1 cellular context compared by ENCODE assay signal in the genomic region with DNA sequence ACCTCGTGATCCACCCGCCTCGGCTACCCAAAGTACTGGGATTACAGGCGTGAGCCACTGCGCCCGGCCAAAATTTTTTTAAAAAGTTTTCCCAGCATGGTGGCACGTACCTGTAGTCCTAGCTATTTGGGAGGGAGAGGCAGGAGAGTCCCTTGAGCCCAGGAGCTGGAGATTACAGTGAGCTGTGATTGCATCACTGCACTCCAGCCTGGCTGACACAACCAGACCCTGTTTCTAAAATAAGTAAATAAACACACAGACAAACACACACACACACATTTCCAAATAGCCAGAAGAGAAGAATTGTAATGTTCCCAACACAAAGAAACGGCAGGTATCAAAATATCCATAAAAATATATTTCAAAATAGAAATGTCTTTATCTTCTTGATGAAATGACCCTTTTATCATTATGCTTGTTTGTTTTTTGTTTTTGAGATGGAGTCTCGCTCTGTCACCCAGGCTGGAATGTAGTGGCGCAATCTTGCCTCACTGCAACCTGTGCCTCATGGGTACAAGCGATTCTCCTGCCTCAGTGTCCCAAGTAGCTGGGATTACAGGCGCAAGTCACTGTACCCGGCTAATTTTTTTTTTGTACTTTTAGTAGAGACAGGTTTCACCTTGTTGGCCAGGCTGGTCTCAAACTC.
TF ChIP-seq lines count a peak whose summit lies in the region.

No MANE protein-coding gene starts in this region.

TF ChIP-seq in HEK293, 187 proteins besides CTCF, POLR2A, EP300 and RAD21 (continued from another document):
- TF ChIP-seq, protein P1, sequence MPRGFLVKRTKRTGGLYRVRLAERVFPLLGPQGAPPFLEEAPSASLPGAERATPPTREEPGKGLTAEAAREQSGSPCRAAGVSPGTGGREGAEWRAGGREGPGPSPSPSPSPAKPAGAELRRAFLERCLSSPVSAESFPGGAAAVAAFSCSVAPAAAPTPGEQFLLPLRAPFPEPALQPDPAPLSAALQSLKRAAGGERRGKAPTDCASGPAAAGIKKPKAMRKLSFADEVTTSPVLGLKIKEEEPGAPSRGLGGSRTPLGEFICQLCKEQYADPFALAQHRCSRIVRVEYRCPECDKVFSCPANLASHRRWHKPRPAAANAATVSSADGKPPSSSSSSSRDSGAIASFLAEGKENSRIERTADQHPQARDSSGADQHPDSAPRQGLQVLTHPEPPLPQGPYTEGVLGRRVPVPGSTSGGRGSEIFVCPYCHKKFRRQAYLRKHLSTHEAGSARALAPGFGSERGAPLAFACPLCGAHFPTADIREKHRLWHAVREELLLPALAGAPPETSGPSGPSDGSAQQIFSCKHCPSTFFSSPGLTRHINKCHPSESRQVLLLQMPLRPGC (tag by site-specific recombination; IDR thresholded peaks at IDR 0.05) = no peak
- TF ChIP-seq ZNF184 (tag by site-specific recombination; IDR thresholded peaks at IDR 0.05) (no peak), KLF16 (tag by site-specific recombination; IDR thresholded peaks at IDR 0.05) (no peak), ZNF335 (tag by site-specific recombination; conservative IDR thresholded peaks at IDR 0.05) (0 out of 2 replicates have a peak, but pooled peaks have one; percentile 31), ZNF830 (tag by site-specific recombination; IDR thresholded peaks at IDR 0.05; ENCODE audit: low read depth) (no peak), ZNF274 (IDR thresholded peaks at IDR 0.05; ENCODE audit: low read length) (no peak), ZNF274 (tag by site-specific recombination; IDR thresholded peaks at IDR 0.05; ENCODE audit: borderline replicate concordance) (no peak)
- TF ChIP-seq, protein P2, sequence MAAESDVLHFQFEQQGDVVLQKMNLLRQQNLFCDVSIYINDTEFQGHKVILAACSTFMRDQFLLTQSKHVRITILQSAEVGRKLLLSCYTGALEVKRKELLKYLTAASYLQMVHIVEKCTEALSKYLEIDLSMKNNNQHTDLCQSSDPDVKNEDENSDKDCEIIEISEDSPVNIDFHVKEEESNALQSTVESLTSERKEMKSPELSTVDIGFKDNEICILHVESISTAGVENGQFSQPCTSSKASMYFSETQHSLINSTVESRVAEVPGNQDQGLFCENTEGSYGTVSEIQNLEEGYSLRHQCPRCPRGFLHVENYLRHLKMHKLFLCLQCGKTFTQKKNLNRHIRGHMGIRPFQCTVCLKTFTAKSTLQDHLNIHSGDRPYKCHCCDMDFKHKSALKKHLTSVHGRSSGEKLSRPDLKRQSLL (tag by site-specific recombination; IDR thresholded peaks at IDR 0.05) = 0 out of 2 replicates have a peak, but pooled peaks have one; percentile 12
- TF ChIP-seq, protein P3, sequence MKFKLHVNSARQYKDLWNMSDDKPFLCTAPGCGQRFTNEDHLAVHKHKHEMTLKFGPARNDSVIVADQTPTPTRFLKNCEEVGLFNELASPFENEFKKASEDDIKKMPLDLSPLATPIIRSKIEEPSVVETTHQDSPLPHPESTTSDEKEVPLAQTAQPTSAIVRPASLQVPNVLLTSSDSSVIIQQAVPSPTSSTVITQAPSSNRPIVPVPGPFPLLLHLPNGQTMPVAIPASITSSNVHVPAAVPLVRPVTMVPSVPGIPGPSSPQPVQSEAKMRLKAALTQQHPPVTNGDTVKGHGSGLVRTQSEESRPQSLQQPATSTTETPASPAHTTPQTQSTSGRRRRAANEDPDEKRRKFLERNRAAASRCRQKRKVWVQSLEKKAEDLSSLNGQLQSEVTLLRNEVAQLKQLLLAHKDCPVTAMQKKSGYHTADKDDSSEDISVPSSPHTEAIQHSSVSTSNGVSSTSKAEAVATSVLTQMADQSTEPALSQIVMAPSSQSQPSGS (tag by site-specific recombination; IDR thresholded peaks at IDR 0.05; ENCODE audit: low read depth) = 0 out of 2 replicates have a peak, but pooled peaks have one; percentile 5
